Comparison of ENCODE assay signal across 11 cellular contexts in the genomic region with DNA sequence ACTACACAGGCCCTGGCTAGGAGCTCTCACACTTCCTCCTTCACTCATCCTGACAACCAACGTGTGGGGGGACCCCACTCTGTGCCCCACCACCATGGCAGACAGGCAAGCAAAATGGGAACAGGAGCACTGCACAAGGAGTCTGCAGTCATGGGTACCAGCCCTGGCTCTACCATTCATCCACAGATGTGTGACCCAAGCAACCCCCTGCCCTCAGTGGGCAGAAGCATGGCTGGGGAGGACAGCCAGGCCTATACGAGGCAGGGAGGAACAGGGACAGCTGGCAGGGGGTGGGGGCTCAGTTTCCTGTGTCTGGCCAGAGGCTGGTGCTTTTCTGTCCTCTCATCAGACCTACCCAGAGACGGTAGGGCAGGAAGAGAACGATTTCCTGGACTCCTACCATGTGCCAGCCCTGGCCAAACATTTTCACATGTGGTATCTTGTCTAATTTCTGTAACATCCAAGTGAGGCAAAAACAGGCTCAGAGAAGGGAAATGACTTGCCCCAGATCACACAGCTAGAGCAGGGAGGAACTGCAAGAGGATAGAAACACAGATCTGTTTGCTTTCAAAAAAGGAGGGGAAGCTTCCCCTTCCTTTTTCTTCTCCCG.
DNase-seq lines count a peak whose midpoint lies in the region; ATAC-seq, FAIRE-seq and TF ChIP-seq lines count a peak whose summit lies in the region.
"Had no signal": no experiment of that assay in that cellular context is flagged by ENCODE, and none has a peak within 500 bp of the region (broad histone marks: within the 10 kb centered on the region; RNA-seq: fewer than 3 reads in every experiment).

No MANE protein-coding gene starts in this region.

- TF ChIP-seq CTCF in CD8-positive, alpha-beta T cell (IDR thresholded peaks at IDR 0.05) = no peak
- TF ChIP-seq CTCF in IMR-90 (conservative IDR thresholded peaks at IDR 0.05; ENCODE audit: low read depth, low read length) (no peak), PC-9 (conservative IDR thresholded peaks at IDR 0.05) (no peak)

- no peak overlapping the region for H3K27ac ChIP-seq in CD8-positive, alpha-beta T cell (ENCODE audit: low read depth, low read length)
- no peak overlapping the region for H3K27ac ChIP-seq in IMR-90 (ENCODE audit: insufficient read depth, low read length)
- no peak overlapping the region for H3K27ac ChIP-seq in naive thymus-derived CD4-positive, alpha-beta T cell (ENCODE audit: low read depth, low read length)
- H3K27ac ChIP-seq in small intestine (ENCODE audit: low read depth in 1 of 2, low read length in 1 of 2) = no peak overlapping the region
- H3K27ac ChIP-seq in PC-9 = no peak overlapping the region

- in situ Hi-C loops in IMR-90 (cut with MboI; ENCODE audit: low sequenced_read_pairs) = no loop called here

- BruUV-seq in IMR-90 (replicated peaks; lab: Mats Ljungman, UMichigan) = no TSS peak
- BruUV-seq in PC-9 (replicated peaks; lab: Mats Ljungman, UMichigan) = no TSS peak

- H3K23ac ChIP-seq in IMR-90 (ENCODE audit: low read depth, low read length) = no peak overlapping the region

- no peak for ATAC-seq in CD8-positive, alpha-beta T cell
- ATAC-seq in IMR-90 (ENCODE audit: low read depth) = no peak
- peak; percentile 17 for ATAC-seq in naive thymus-derived CD4-positive, alpha-beta T cell

- H3K4me2 ChIP-seq in IMR-90 (ENCODE audit: low read depth, low read length) = no peak overlapping the region
- H3K4me2 ChIP-seq in PC-9 = no peak overlapping the region

- no peaks in the 10 kb centered on the region for H3K36me3 Mint-ChIP-seq in CD8-positive, alpha-beta T cell
- H3K36me3 Mint-ChIP-seq in activated CD4-positive, alpha-beta memory T cell treated with anti-CD3 and anti-CD28 coated beads for 36 hours = no peaks in the 10 kb centered on the region
- peaks cover 0 to 3% (median 0%) of the 10 kb centered on the region in 5 donors for H3K36me3 Mint-ChIP-seq in naive thymus-derived CD4-positive, alpha-beta T cell

- no peaks in the 10 kb centered on the region for H3K27me3 ChIP-seq in CD8-positive, alpha-beta T cell (ENCODE audit: insufficient read depth, low read length)
- H3K27me3 ChIP-seq in IMR-90 (ENCODE audit: control insufficient read depth, insufficient read depth, low read length) = no peaks in the 10 kb centered on the region
- no peaks in the 10 kb centered on the region for H3K27me3 ChIP-seq in naive thymus-derived CD4-positive, alpha-beta T cell (ENCODE audit: control insufficient read depth in 2 of 2, insufficient read depth in 2 of 2, low read length in 2 of 2)
- no peaks in the 10 kb centered on the region for H3K27me3 ChIP-seq in small intestine (ENCODE audit: control insufficient read depth in 2 of 2, insufficient read depth in 2 of 2, low read length in 2 of 2)
- H3K27me3 ChIP-seq in PC-9 (ENCODE audit: insufficient read depth, low read depth) = no peaks in the 10 kb centered on the region

- TF ChIP-seq RAD21 in IMR-90 (IDR thresholded peaks at IDR 0.05; ENCODE audit: low read length) = no peak

- H3K4ac ChIP-seq in IMR-90 (ENCODE audit: low read depth, low read length) = peak overlapping the region; percentile 94

- H2BK15ac ChIP-seq in IMR-90 (ENCODE audit: low read depth, low read length) = no peak overlapping the region; the same call in 2 of the 3 replicates

- no peaks in the 10 kb centered on the region for H3K9me3 Mint-ChIP-seq in CD8-positive, alpha-beta T cell
- no peaks in the 10 kb centered on the region for H3K9me3 Mint-ChIP-seq in activated CD4-positive, alpha-beta memory T cell treated with anti-CD3 and anti-CD28 coated beads for 36 hours
- no peaks in the 10 kb centered on the region for H3K9me3 Mint-ChIP-seq in naive thymus-derived CD4-positive, alpha-beta T cell

- peak overlapping the region; percentile 93; the same call in 1 of the 2 replicates for H2BK120ac ChIP-seq in IMR-90 (ENCODE audit: low read depth, low read length)

- H3K4me3 Mint-ChIP-seq in CD8-positive, alpha-beta T cell = no peak overlapping the region
- H3K4me3 Mint-ChIP-seq in activated CD4-positive, alpha-beta memory T cell treated with anti-CD3 and anti-CD28 coated beads for 36 hours = no peak overlapping the region
- H3K4me3 Mint-ChIP-seq in naive thymus-derived CD4-positive, alpha-beta T cell = peak overlapping the region in 2 of 10 donors; percentile 28 to 74

- POLR2A ChIA-PET in CD8-positive, alpha-beta T cell (lab: Charles Lee) = no interaction called here
- POLR2A ChIA-PET in IMR-90 (lab: Charles Lee; ENCODE audit: unreplicated experiment) (interaction anchor here (0.6 kb wide), 1 partner anchor 9 kb away, joined by 4 read pairs; no protein-coding TSS in a partner anchor), PC-9 (lab: Charles Lee; ENCODE audit: unreplicated experiment) (no interaction called here)
- POLR2A ChIA-PET in activated CD4-positive, alpha-beta memory T cell treated with anti-CD3 and anti-CD28 coated beads for 36 hours (lab: Charles Lee) = interaction anchor here (0.7 to 2.3 kb wide), 10 partner anchors 11 to 166 kb away, joined by 3 to 17 read pairs (median 4); no protein-coding TSS in a partner anchor
- POLR2A ChIA-PET in naive thymus-derived CD4-positive, alpha-beta T cell (lab: Charles Lee) = no interaction called here

- intact Hi-C loops in CD8-positive, alpha-beta T cell (cut with DNase I, micrococcal nuclease) = no loop called here
- intact Hi-C loops in IMR-90 (cut with micrococcal nuclease) = no loop called here
- intact Hi-C loops in activated CD4-positive, alpha-beta memory T cell treated with anti-CD3 and anti-CD28 coated beads for 36 hours (cut with micrococcal nuclease) = loop anchor here (1.0 to 5.0 kb wide), 3 partner anchors 66 to 177 kb away; a partner anchor contains a TSS
- intact Hi-C loops in naive thymus-derived CD4-positive, alpha-beta T cell (cut with micrococcal nuclease) = loop anchor here in 1 of 2 donors (2.0 kb wide), 1 partner anchor 62 kb away; no protein-coding TSS in a partner anchor
- intact Hi-C loops in PC-9 (cut with micrococcal nuclease; ENCODE audit: unreplicated experiment) = no loop called here

- no peaks in the 10 kb centered on the region for H3K36me3 ChIP-seq in CD8-positive, alpha-beta T cell (ENCODE audit: insufficient read depth, low read length)
- H3K36me3 ChIP-seq in IMR-90 (ENCODE audit: control insufficient read depth, insufficient read depth, low read length) (no peaks in the 10 kb centered on the region), small intestine (ENCODE audit: control insufficient read depth in 2 of 2, insufficient read depth in 2 of 2, low read length in 2 of 2) (no peaks in the 10 kb centered on the region), PC-9 (ENCODE audit: low read depth) (no peaks in the 10 kb centered on the region)
- no peaks in the 10 kb centered on the region for H3K36me3 ChIP-seq in naive thymus-derived CD4-positive, alpha-beta T cell (ENCODE audit: control insufficient read depth in 2 of 3, insufficient read depth in 3 of 3, low read length in 3 of 3)

- no peak overlapping the region for H2AK9ac ChIP-seq in IMR-90 (replicated peaks; ENCODE audit: low read depth, low read length, poor library complexity)

- H3K9ac ChIP-seq in IMR-90 (ENCODE audit: low read depth, low read length) = no peak overlapping the region

- no peaks in the 10 kb centered on the region for H3K9me3 ChIP-seq in CD8-positive, alpha-beta T cell (ENCODE audit: low read length)
- H3K9me3 ChIP-seq in IMR-90 (ENCODE audit: control insufficient read depth, insufficient read depth, low read length) = no peaks in the 10 kb centered on the region
- H3K9me3 ChIP-seq in naive thymus-derived CD4-positive, alpha-beta T cell (ENCODE audit: control insufficient read depth in 2 of 3, low read length in 3 of 3) = no peaks in the 10 kb centered on the region
- no peaks in the 10 kb centered on the region for H3K9me3 ChIP-seq in small intestine (ENCODE audit: control insufficient read depth, low read depth)
- no peaks in the 10 kb centered on the region for H3K9me3 ChIP-seq in PC-9 (ENCODE audit: insufficient read depth, low read depth)

- H2BK5ac ChIP-seq in IMR-90 (ENCODE audit: low read depth, low read length, poor library complexity, severe bottlenecking) = peak overlapping the region; percentile 43

- peaks cover 26% of the 10 kb centered on the region for H3K9me1 ChIP-seq in IMR-90 (ENCODE audit: insufficient read depth, low read length)

- peaks cover 31% of the 10 kb centered on the region for H3K4me1 Mint-ChIP-seq in CD8-positive, alpha-beta T cell (ENCODE audit: low read depth)
- H3K4me1 Mint-ChIP-seq in activated CD4-positive, alpha-beta memory T cell treated with anti-CD3 and anti-CD28 coated beads for 36 hours (ENCODE audit: low read depth) = peaks cover 90% of the 10 kb centered on the region
- H3K4me1 Mint-ChIP-seq in naive thymus-derived CD4-positive, alpha-beta T cell = peaks cover 16 to 81% (median 39%) of the 10 kb centered on the region in 7 donors

- H3K4me3 ChIP-seq in CD8-positive, alpha-beta T cell (ENCODE audit: low read depth, low read length) = no peak overlapping the region
- H3K4me3 ChIP-seq in IMR-90 (ENCODE audit: insufficient read depth, low read depth, low read length) (no peak overlapping the region), small intestine (ENCODE audit: low read depth in 1 of 2, low read length in 2 of 2) (no peak overlapping the region), PC-9 (no peak overlapping the region)
- no peak overlapping the region for H3K4me3 ChIP-seq in naive thymus-derived CD4-positive, alpha-beta T cell (ENCODE audit: low read length)

- peak overlapping the region; percentile 32 for H3K27ac Mint-ChIP-seq in CD8-positive, alpha-beta T cell
- peak overlapping the region; percentile 92 for H3K27ac Mint-ChIP-seq in activated CD4-positive, alpha-beta memory T cell treated with anti-CD3 and anti-CD28 coated beads for 36 hours
- H3K27ac Mint-ChIP-seq in naive thymus-derived CD4-positive, alpha-beta T cell = peak overlapping the region in 3 of 9 donors; percentile 33 to 72 (median 60)

- H4K20me1 ChIP-seq in IMR-90 (ENCODE audit: insufficient read depth, low read length) = no peaks in the 10 kb centered on the region
- no peaks in the 10 kb centered on the region for H4K20me1 ChIP-seq in PC-9 (ENCODE audit: insufficient read depth)

- CTCF ChIA-PET in CD8-positive, alpha-beta T cell (lab: Charles Lee) = interaction anchor here (0.8 kb wide), 1 partner anchor 20 kb away, joined by 3 read pairs; no protein-coding TSS in a partner anchor
- CTCF ChIA-PET in IMR-90 (lab: Yijun Ruan, JAX) = no interaction called here
- CTCF ChIA-PET in activated CD4-positive, alpha-beta memory T cell treated with anti-CD3 and anti-CD28 coated beads for 36 hours (lab: Charles Lee) = no interaction called here
- CTCF ChIA-PET in naive thymus-derived CD4-positive, alpha-beta T cell (lab: Charles Lee) = no interaction called here
- CTCF ChIA-PET in PC-9 (lab: Charles Lee) = no interaction called here

- peak overlapping the region; percentile 58; the same call in 1 of the 2 replicates for H4K91ac ChIP-seq in IMR-90 (ENCODE audit: insufficient read depth, low read depth, low read length)

- dilution Hi-C loops in IMR-90 (cut with HindIII; ENCODE audit: low sequenced_read_pairs, unreplicated experiment) = no loop called here

- no peaks in the 10 kb centered on the region for H3K79me2 ChIP-seq in PC-9 (ENCODE audit: low read depth)

- no peaks in the 10 kb centered on the region for H3K27me3 Mint-ChIP-seq in CD8-positive, alpha-beta T cell (ENCODE audit: low read depth)
- no peaks in the 10 kb centered on the region for H3K27me3 Mint-ChIP-seq in activated CD4-positive, alpha-beta memory T cell treated with anti-CD3 and anti-CD28 coated beads for 36 hours
- H3K27me3 Mint-ChIP-seq in naive thymus-derived CD4-positive, alpha-beta T cell = no peaks in the 10 kb centered on the region

- H2BK20ac ChIP-seq in IMR-90 (ENCODE audit: low read depth, low read length) = peak overlapping the region; percentile 55; the same call in 1 of the 2 replicates

- H2AK5ac ChIP-seq in IMR-90 (ENCODE audit: low read depth, low read length) = peak overlapping the region; percentile 79

- no peaks in the 10 kb centered on the region for H3K9me2 ChIP-seq in PC-9 (ENCODE audit: insufficient read depth)

- no peaks in the 10 kb centered on the region for H3F3A ChIP-seq in PC-9 (ENCODE audit: insufficient read depth, low read depth)

- H3K79me1 ChIP-seq in IMR-90 (ENCODE audit: low read depth in 1 of 2, low read length in 2 of 2) = peaks cover 0 to 7% of the 10 kb centered on the region in 2 experiments; a peak in 2 of 4 replicates

- H4K5ac ChIP-seq in IMR-90 (ENCODE audit: low read depth, low read length) = peak overlapping the region; percentile 59; the same call in 1 of the 2 replicates

- peak overlapping the region; percentile 57 for H2AFZ ChIP-seq in IMR-90 (replicated peaks; ENCODE audit: low read length, poor library complexity)
- H2AFZ ChIP-seq in PC-9 = no peak overlapping the region

- TF ChIP-seq POLR2A in IMR-90 (IDR thresholded peaks at IDR 0.05; ENCODE audit: low read depth, low read length) = no peak

- FAIRE-seq in small intestine (lab: Jason Lieb, UNC) = no peak

- peak overlapping the region; percentile 37 for H3K18ac ChIP-seq in IMR-90 (ENCODE audit: low read depth, low read length)

- no peak overlapping the region for H3K56ac ChIP-seq in IMR-90 (ENCODE audit: extremely low read depth, insufficient read depth, low read length)

- no peak overlapping the region; the same call in 1 of the 2 replicates for H3K14ac ChIP-seq in IMR-90 (replicated peaks; ENCODE audit: low read depth, low read length)

- WGBS in IMR-90 (ENCODE audit: extremely low coverage in 2 of 2, insufficient read length in 1 of 2), 2 experiments = no CpG with 5 or more reads among the region's 5 CpGs
- 43 to 45% (median 45%) methylated on average over 5 of the region's 5 CpGs for WGBS in small intestine, 3 donors

- DNase-seq in CD8-positive, alpha-beta T cell = no peak
- no peak for DNase-seq in IMR-90
- DNase-seq in activated CD4-positive, alpha-beta memory T cell treated with anti-CD3 and anti-CD28 coated beads for 36 hours = peak; percentile 70
- peak in 1 of 9 donors; percentile 34 for DNase-seq in naive thymus-derived CD4-positive, alpha-beta T cell
- no peak for DNase-seq in small intestine
- no peak for DNase-seq in activated effector memory CD4-positive, alpha-beta T cell treated with anti-CD3 and anti-CD28 coated beads, Interleukin-2, amount 50 U/mL, for 16 hours
- no peak for DNase-seq in PC-9
- DNase-seq in NCI-H526 (lab: John Stamatoyannopoulos, UW) = no peak
- DNase-seq: DMS153, NCI-H2227 treated with DMSO at 0.1 percent for 48 hours, nucleus accumbens had no signal

- peaks cover 30% of the 10 kb centered on the region for H3K4me1 ChIP-seq in CD8-positive, alpha-beta T cell (ENCODE audit: insufficient read depth, low read length)
- peaks cover 24% of the 10 kb centered on the region for H3K4me1 ChIP-seq in IMR-90 (ENCODE audit: control insufficient read depth, insufficient read depth, low read length)
- H3K4me1 ChIP-seq in naive thymus-derived CD4-positive, alpha-beta T cell (ENCODE audit: control insufficient read depth in 2 of 2, insufficient read depth in 2 of 2, low read length in 2 of 2) = peaks cover 23 to 31% of the 10 kb centered on the region in 2 donors
- H3K4me1 ChIP-seq in small intestine (ENCODE audit: control insufficient read depth in 2 of 2, insufficient read depth in 1 of 2, low read depth in 1 of 2, low read length in 1 of 2) = no peaks in the 10 kb centered on the region
- no peaks in the 10 kb centered on the region for H3K4me1 ChIP-seq in PC-9 (replicated peaks; ENCODE audit: insufficient read depth)

- peak overlapping the region in 1 of 2 experiments; percentile 36; a peak in 2 of 4 replicates for H4K8ac ChIP-seq in IMR-90 (ENCODE audit: low read depth in 2 of 2, low read length in 2 of 2)

Comparison
In these comparisons a context has a peak if more than half of its experiments do, and no peak if none do; other contexts are left out.
1. POLR2A ChIA-PET loops: an anchor here in IMR-90 (0.6 kb wide) and activated CD4-positive, alpha-beta memory T cell treated with anti-CD3 and anti-CD28 coated beads for 36 hours (0.7 to 2.3 kb wide); none called in CD8-positive, alpha-beta T cell, naive thymus-derived CD4-positive, alpha-beta T cell and PC-9.